ENCODE assay signal across 7 cellular contexts in the genomic region with DNA sequence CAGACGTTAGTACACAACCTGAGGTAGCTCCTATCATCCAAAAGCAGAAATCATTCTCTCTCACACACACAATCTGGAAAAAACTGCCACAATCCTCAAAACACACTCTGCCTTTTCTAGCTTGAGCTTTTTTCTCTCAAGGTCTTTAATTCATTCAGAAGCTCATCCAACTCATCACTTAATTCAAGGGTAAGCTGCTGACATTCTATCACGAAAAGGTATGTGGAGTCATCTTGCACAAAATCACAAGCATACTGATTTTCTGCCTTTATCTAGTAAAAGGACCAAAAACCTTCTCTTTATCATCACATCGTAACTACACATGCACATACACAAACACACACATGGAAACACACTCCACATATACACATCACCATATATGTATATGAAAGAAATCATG.
"Had no signal": no experiment of that assay in that cellular context is flagged by ENCODE, and none has a peak within 500 bp of the region (broad histone marks: within the 10 kb centered on the region; RNA-seq: fewer than 3 reads in every experiment).

No MANE protein-coding gene starts in this region.

- H3K9me3 Mint-ChIP-seq: HFFc6 had no signal

- H3K36me3 ChIP-seq: HAP-1 had no signal

- ATAC-seq: HCT116 had no signal

- H3K4me3 Mint-ChIP-seq: HFFc6 had no signal

- H3K9me3 ChIP-seq: HAP-1 had no signal

- DNase-seq: GOT3, H7, HFFc6, IMR-90, KBM-7 had no signal

- H3K4me3 ChIP-seq: HAP-1 had no signal

- H3K27ac Mint-ChIP-seq: HFFc6 had no signal
